ENCODE assay signal across 16 cellular contexts in genomic region chr5:8136271-8136670, GRCh38.
"Had no signal": no experiment of that assay in that cellular context is flagged by ENCODE, and none has a peak within 500 bp of the region (broad histone marks: within the 10 kb centered on the region; RNA-seq: fewer than 3 reads in every experiment).

No MANE protein-coding gene starts in this region.

- DNase-seq: KBM-7, MV-4-11, NCI-H1048, NCI-H1105, NCI-H1436 treated with DMSO at 0.1 percent for 48 hours, NCI-H1694, NCI-H187 treated with DMSO at 0.1 percent for 48 hours, NCI-H2029 treated with DMSO at 0.1 percent for 48 hours, NCI-H226, NCI-H446 treated with DMSO at 0.1 percent for 48 hours, NCI-H510A treated with DMSO at 0.1 percent for 48 hours, NCI-H526, NCI-H774, Right ventricle myocardium superior, RPMI8226, SIG-M5 had no signal
